18 cellular contexts compared by ENCODE assay signal in genomic region chr7:47594406-47594805, GRCh38. TPM values are rescaled to one million over a fixed set of nuclear protein-coding genes. Genes with fewer than 3 reads are reported as not detected.
"Had no signal": no experiment of that assay in that cellular context is flagged by ENCODE, and none has a peak within 500 bp of the region (broad histone marks: within the 10 kb centered on the region; RNA-seq: fewer than 3 reads in every experiment).

No MANE protein-coding gene starts in this region.

- ATAC-seq: activated naive CD4-positive, alpha-beta T cell treated with anti-CD3 and anti-CD28 coated beads, Interleukin-2, amount 50 U/mL, for 72 hours; activated T-cell treated with anti-CD3 and anti-CD28 coated beads, Interleukin-2, amount 50 U/mL, for 4 hours; foreskin keratinocyte; heart left ventricle; naive thymus-derived CD4-positive, alpha-beta T cell; right lobe of liver; stimulated activated effector memory CD8-positive, alpha-beta T cell treated with anti-CD3 and anti-CD28 coated beads, Interleukin-12 subunit alpha, Interleukin-12 subunit beta, amount 100 ng/mL, for 72 hours had no signal

- DNase-seq: activated CD4-positive, alpha-beta memory T cell treated with anti-CD3 and anti-CD28 coated beads, Interleukin-2, amount 10 ng/mL, durations not matched to agents 7 days and 5 days; activated CD4-positive, alpha-beta T cell treated with anti-CD3 and anti-CD28 coated beads for 1 hour; activated CD4-positive, alpha-beta T cell treated with anti-CD3 and anti-CD28 coated beads, Interleukin-2, amount 10 ng/mL, durations not matched to agents 7 days and 5 days; activated T-cell treated with anti-CD3 and anti-CD28 coated beads, Interleukin-2, amount 50 U/mL, for 4 hours; central memory CD4-positive, alpha-beta T cell; endodermal cell; foreskin keratinocyte; midbrain; naive thymus-derived CD4-positive, alpha-beta T cell; ovary; right lobe of liver; stimulated activated CD4-positive, alpha-beta T cell treated with anti-CD3 and anti-CD28 coated beads, Interleukin-4, amount 100 ng/mL, for 24 hours; T-helper 2 cell; upper lobe of left lung; WERI-Rb-1 had no signal

RNA-seq across cellular contexts. Expression of gene TNS3, which starts 12.5 kb away (rescaled TPM):
- total RNA-seq: activated CD4-positive, alpha-beta T cell treated with anti-CD3 and anti-CD28 coated beads, Interleukin-2, amount 10 ng/mL, durations not matched to agents 7 days and 5 days had no signal
